In genomic region chr19:5338661-5339469, GRCh38 we compare ENCODE assay signal across 8 cellular contexts. TPM values are rescaled to one million over a fixed set of nuclear protein-coding genes. Genes with fewer than 3 reads are reported as not detected.
A peak's percentile ranks its signal among the peaks of the same experiment; 100 is the strongest.
DNase-seq lines count a peak whose midpoint lies in the region; ATAC-seq and TF ChIP-seq lines count a peak whose summit lies in the region.

No MANE protein-coding gene starts in this region.

- no peaks in the 10 kb centered on the region for H3K36me3 Mint-ChIP-seq in HFFc6 (ENCODE audit: low read depth)
- no peaks in the 10 kb centered on the region for H3K36me3 Mint-ChIP-seq in activated T-cell treated with anti-CD3 and anti-CD28 coated beads, Interleukin-2, amount 50 U/mL, for 72 hours (ENCODE audit: insufficient read depth in 2 of 2)

- H3K4me1 Mint-ChIP-seq in HFFc6 (ENCODE audit: low read depth) = peaks cover 29% of the 10 kb centered on the region
- peaks cover 12% of the 10 kb centered on the region for H3K4me1 Mint-ChIP-seq in activated T-cell treated with anti-CD3 and anti-CD28 coated beads, Interleukin-2, amount 50 U/mL, for 72 hours (ENCODE audit: low read depth)

- H3K27me3 Mint-ChIP-seq in HFFc6 (ENCODE audit: insufficient read depth) = peaks cover 30% of the 10 kb centered on the region
- H3K27me3 Mint-ChIP-seq in activated T-cell treated with anti-CD3 and anti-CD28 coated beads, Interleukin-2, amount 50 U/mL, for 72 hours (ENCODE audit: low read depth) = peaks cover 65% of the 10 kb centered on the region

- H3K9me3 ChIP-seq in BE2C = peaks cover 9% of the 10 kb centered on the region

- no peaks in the 10 kb centered on the region for H3K27me3 ChIP-seq in BE2C

- TF ChIP-seq CTCF in BE2C (IDR thresholded peaks at IDR 0.05; ENCODE audit: low read depth, low read length) (peak; percentile 8; the same call in 1 of the 2 replicates), HFFc6 (IDR thresholded peaks at IDR 0.05) (peak; percentile 25)

- DNase-seq in BE2C (peak; percentile 71), HFFc6 (no peak), islet precursor cell (peak; percentile 61), NCI-H2029 (lab: John Stamatoyannopoulos, UW) (no peak), NCI-H2107 (lab: John Stamatoyannopoulos, UW) (no peak)
- DNase-seq in activated T-cell treated with anti-CD3 and anti-CD28 coated beads, Interleukin-2, amount 50 U/mL, for 72 hours = peak in 1 of 2 donors; percentile 4
- DNase-seq in activated CD8-positive, alpha-beta memory T cell treated with anti-CD3 and anti-CD28 coated beads for 24 hours = no peak

- no peak for ATAC-seq in activated T-cell treated with anti-CD3 and anti-CD28 coated beads, Interleukin-2, amount 50 U/mL, for 72 hours (replicated peaks in 1 of 2)
- ATAC-seq in GM18858 (IDR thresholded peaks at IDR 0.05; ENCODE audit: unreplicated experiment) = no peak

- peaks cover 3% of the 10 kb centered on the region; the same call in 1 of the 2 replicates for H3K4me1 ChIP-seq in BE2C

- peak overlapping the region; percentile 66 for H3K4me3 Mint-ChIP-seq in HFFc6
- peak overlapping the region; percentile 67 to 80 for H3K4me3 Mint-ChIP-seq in activated T-cell treated with anti-CD3 and anti-CD28 coated beads, Interleukin-2, amount 50 U/mL, for 72 hours

- no peaks in the 10 kb centered on the region for H3K9me3 Mint-ChIP-seq in HFFc6
- H3K9me3 Mint-ChIP-seq in activated T-cell treated with anti-CD3 and anti-CD28 coated beads, Interleukin-2, amount 50 U/mL, for 72 hours = no peaks in the 10 kb centered on the region

- H3K4me3 ChIP-seq in BE2C (ENCODE audit: low read depth, low read length) = peak overlapping the region; percentile 76

- no peak overlapping the region for H3K27ac Mint-ChIP-seq in HFFc6
- no peak overlapping the region for H3K27ac Mint-ChIP-seq in activated T-cell treated with anti-CD3 and anti-CD28 coated beads, Interleukin-2, amount 50 U/mL, for 72 hours

- peaks cover 4% of the 10 kb centered on the region for H3K36me3 ChIP-seq in BE2C

RNA-seq across cellular contexts. Expression of gene PTPRS, which starts 1.7 kb away (rescaled TPM):
- polyA plus RNA-seq in BE2C (2012; ENCODE audit: insufficient read depth, insufficient read length, low read depth) = 59.9 TPM
- 100 to 1,000 TPM in 2 of 6 experiments, 10 to 100 TPM in 4; 78.4 to 102 (median 96.8) TPM for total RNA-seq in HFFc6 (2021; fragmentation: NEBNext Ultra II Directional; extraction: Animal tissue kit (Norgen Biotek cat#: 25700))
- 1 to 10 TPM; 2.0 to 2.7 TPM for total RNA-seq in activated T-cell treated with anti-CD3 and anti-CD28 coated beads, Interleukin-2, amount 50 U/mL, for 72 hours

Comparison
In these comparisons a context has a peak if more than half of its experiments do, and no peak if none do; other contexts are left out.
1. DNase-seq: peak in BE2C (single experiment) and islet precursor cell (single experiment); none in HFFc6 (single experiment), NCI-H2029 (single experiment), activated CD8-positive, alpha-beta memory T cell treated with anti-CD3 and anti-CD28 coated beads for 24 hours (single experiment) and NCI-H2107 (single experiment).
2. RNA of gene PTPRS, which starts 1.7 kb away (total RNA-seq): 78.4 to 102 TPM in HFFc6; 2.0 to 2.7 TPM in activated T-cell treated with anti-CD3 and anti-CD28 coated beads, Interleukin-2, amount 50 U/mL, for 72 hours; every median in the first group is over 10 times any median in the second.